ENCODE assay signal across 8 cellular contexts in genomic region chr14:54567224-54567633, GRCh38. TPM values are rescaled to one million over a fixed set of nuclear protein-coding genes. Genes with fewer than 3 reads are reported as not detected.
DNase-seq lines count a peak whose midpoint lies in the region; ATAC-seq and TF ChIP-seq lines count a peak whose summit lies in the region.

No MANE protein-coding gene starts in this region.

- H3K4me1 ChIP-seq in upper lobe of right lung = peaks cover 26% of the 10 kb centered on the region

- peak; percentile 0 for ATAC-seq in memory B cell (ENCODE audit: low read depth)
- no peak for ATAC-seq in upper lobe of right lung
- ATAC-seq in HG02678 (IDR thresholded peaks at IDR 0.05; ENCODE audit: unreplicated experiment) = no peak
- no peak for ATAC-seq in GM21529 (IDR thresholded peaks at IDR 0.05; ENCODE audit: unreplicated experiment)

- no peaks in the 10 kb centered on the region for H3K27me3 ChIP-seq in upper lobe of right lung

- TF ChIP-seq CTCF in chondrocyte (IDR thresholded peaks at IDR 0.05) (no peak), upper lobe of right lung (IDR thresholded peaks at IDR 0.05) (no peak)

- peaks cover 53% of the 10 kb centered on the region for H3K4me1 Mint-ChIP-seq in chondrocyte (ENCODE audit: low read depth)
- H3K4me1 Mint-ChIP-seq in memory B cell = peaks cover 14% of the 10 kb centered on the region

- H3K36me3 Mint-ChIP-seq in chondrocyte (ENCODE audit: low read depth) (peaks cover 7% of the 10 kb centered on the region), memory B cell (peaks cover 5% of the 10 kb centered on the region)

- H3K4me3 Mint-ChIP-seq in chondrocyte (ENCODE audit: unreplicated experiment) (peak overlapping the region; percentile 97), memory B cell (peak overlapping the region; percentile 100)

- no peaks in the 10 kb centered on the region for H3K27me3 Mint-ChIP-seq in chondrocyte (ENCODE audit: low read depth)
- H3K27me3 Mint-ChIP-seq in memory B cell = no peaks in the 10 kb centered on the region

- peaks cover 4% of the 10 kb centered on the region for H3K9me3 Mint-ChIP-seq in chondrocyte (ENCODE audit: low read depth)
- H3K9me3 Mint-ChIP-seq in memory B cell = peaks cover 3% of the 10 kb centered on the region

- H3K36me3 ChIP-seq in upper lobe of right lung = no peaks in the 10 kb centered on the region

- H3K27ac Mint-ChIP-seq in chondrocyte (ENCODE audit: unreplicated experiment) (peak overlapping the region; percentile 99), memory B cell (peak overlapping the region; percentile 98)

- peak overlapping the region; percentile 72 for H3K4me3 ChIP-seq in upper lobe of right lung

- DNase-seq in NCI-H2227 (lab: John Stamatoyannopoulos, UW; ENCODE audit: unreplicated experiment) (peak; percentile 46), NCI-H2227 treated with DMSO at 0.1 percent for 48 hours (lab: John Stamatoyannopoulos, UW) (no peak), M059J (ENCODE audit: low read depth) (peak; percentile 61), chondrocyte (ENCODE audit: low spot score) (no peak), memory B cell (ENCODE audit: low spot score in 2 of 2) (peak in 1 of 2 donors; percentile 61), upper lobe of right lung (no peak)

- H3K9me3 ChIP-seq in upper lobe of right lung = no peaks in the 10 kb centered on the region

- intact Hi-C loops in upper lobe of right lung (cut with DNase I) = loop anchor here (5.0 kb wide), 1 partner anchor 205 kb away; no protein-coding TSS in a partner anchor

- peak overlapping the region; percentile 94 for H3K27ac ChIP-seq in upper lobe of right lung

RNA-seq across cellular contexts. Expression of gene SAMD4A, which starts 0.3 kb away (rescaled TPM):
- 3.8 and 7.7 TPM in 2 replicates for total RNA-seq in M059J (2014; rRNA removed; shearing (Covaris generic))
- 53.3 to 59.3 TPM (median 57.0 TPM) in 3 replicates for total RNA-seq in chondrocyte
- 39.1 TPM for total RNA-seq in upper lobe of right lung

RNA-seq across cellular contexts. Expression of gene CGRRF1, which starts 57.5 kb away (rescaled TPM):
- total RNA-seq in M059J (2014; rRNA removed; shearing (Covaris generic)) = 13.0 and 13.9 TPM in 2 replicates
- 13.6 to 17.6 TPM (median 13.7 TPM) in 3 replicates for total RNA-seq in chondrocyte
- 22.5 TPM for total RNA-seq in upper lobe of right lung

Comparison
In these comparisons a context has a peak if more than half of its experiments do, and no peak if none do; other contexts are left out.
1. DNase-seq: peak in NCI-H2227 (single experiment) and M059J (single experiment); none in NCI-H2227 treated with DMSO at 0.1 percent for 48 hours (single experiment), chondrocyte (single experiment) and upper lobe of right lung (single experiment).